Comparison of ENCODE assay signal across 1 cellular context in genomic region chr12:42238240-42239140, GRCh38.
TF ChIP-seq lines count a peak whose summit lies in the region.

YAF2 (minus strand) TSS chr12:42238248; CDS start chr12:42238180, 68 bp downstream.

TF ChIP-seq in H1, 55 proteins besides CTCF, POLR2A, EP300 and RAD21:
- TF ChIP-seq GTF2F1 (IDR thresholded peaks at IDR 0.05; ENCODE audit: borderline replicate concordance, low read depth, low read length) (no peak), SUZ12 (IDR thresholded peaks at IDR 0.05; ENCODE audit: low read length) (peak; percentile 85; the same call in 1 of the 2 replicates), CBX8 (IDR thresholded peaks at IDR 0.05; ENCODE audit: borderline replicate concordance, low read depth, low read length) (no peak), FOSL1 (IDR thresholded peaks at IDR 0.05; ENCODE audit: insufficient read depth, low read depth, low read length) (no peak), HDAC2 (IDR thresholded peaks at IDR 0.05; ENCODE audit: borderline replicate concordance in 1 of 2, low read depth in 2 of 2, low read length in 2 of 2) (no peak), SP4 (IDR thresholded peaks at IDR 0.05; ENCODE audit: low read length) (no peak), SIRT6 (IDR thresholded peaks at IDR 0.05; ENCODE audit: low read length) (no peak), RBBP5 (IDR thresholded peaks at IDR 0.05; ENCODE audit: borderline replicate concordance, low read depth, low read length) (no peak), ASH2L (IDR thresholded peaks at IDR 0.05; ENCODE audit: low read length) (no peak), CHD7 (IDR thresholded peaks at IDR 0.05; ENCODE audit: insufficient replicate concordance, low read length) (no peak), SP1 (IDR thresholded peaks at IDR 0.05; ENCODE audit: low read depth, low read length) (no peak), KDM5A (IDR thresholded peaks at IDR 0.05; ENCODE audit: low read length) (no peak), CBX5 (IDR thresholded peaks at IDR 0.05; ENCODE audit: low read depth, low read length) (no peak), EGR1 (IDR thresholded peaks at IDR 0.05; ENCODE audit: borderline replicate concordance, low read depth, low read length) (peak; percentile 81; the same call in 1 of the 2 replicates), KDM4A (IDR thresholded peaks at IDR 0.05; ENCODE audit: low read depth, low read length, severe bottlenecking) (peak; percentile 76), TEAD4 (IDR thresholded peaks at IDR 0.05; ENCODE audit: low read depth, low read length) (no peak), RXRA (IDR thresholded peaks at IDR 0.05; ENCODE audit: insufficient read depth, low read depth, low read length) (no peak), BCL11A (IDR thresholded peaks at IDR 0.05; ENCODE audit: low read depth in 2 of 2, low read length in 2 of 2) (no peak), SIX5 (IDR thresholded peaks at IDR 0.05; ENCODE audit: low read depth, low read length) (no peak), PHF8 (conservative IDR thresholded peaks at IDR 0.05; ENCODE audit: low read depth, low read length) (no peak), TBP (IDR thresholded peaks at IDR 0.05; ENCODE audit: low read depth, low read length) (no peak), NANOG (IDR thresholded peaks at IDR 0.05; ENCODE audit: insufficient read depth, low read depth, low read length, poor library complexity, severe bottlenecking) (no peak), POLR2AphosphoS5 (IDR thresholded peaks at IDR 0.05; ENCODE audit: low read depth, low read length) (no peak), CTBP2 (IDR thresholded peaks at IDR 0.05; ENCODE audit: borderline replicate concordance, insufficient read depth, insufficient read length, low read length) (no peak), SRF (IDR thresholded peaks at IDR 0.05; ENCODE audit: low read depth, low read length) (no peak), CREB1 (IDR thresholded peaks at IDR 0.05) (no peak), POU5F1 (IDR thresholded peaks at IDR 0.05; ENCODE audit: low read depth, low read length) (no peak), MAFK (IDR thresholded peaks at IDR 0.05; ENCODE audit: low read depth, low read length) (no peak), SP2 (IDR thresholded peaks at IDR 0.05; ENCODE audit: low read length) (no peak), HDAC6 (IDR thresholded peaks at IDR 0.05; ENCODE audit: low read depth, low read length) (no peak), JUN (IDR thresholded peaks at IDR 0.05; ENCODE audit: low read depth, low read length) (no peak), RNF2 (IDR thresholded peaks at IDR 0.05; ENCODE audit: borderline replicate concordance, low read depth, low read length, missing control alignments, poor library complexity, severe bottlenecking) (peak; percentile 51), RFX5 (IDR thresholded peaks at IDR 0.05; ENCODE audit: borderline replicate concordance, low read depth, low read length) (no peak), TCF12 (IDR thresholded peaks at IDR 0.05; ENCODE audit: low read depth, low read length) (no peak), CHD2 (IDR thresholded peaks at IDR 0.05; ENCODE audit: low read length) (no peak), KDM1A (IDR thresholded peaks at IDR 0.05; ENCODE audit: borderline replicate concordance, low read length) (no peak), JUND (IDR thresholded peaks at IDR 0.05; ENCODE audit: low read length) (no peak), CEBPB (IDR thresholded peaks at IDR 0.05; ENCODE audit: low read depth, low read length) (no peak), BACH1 (IDR thresholded peaks at IDR 0.05; ENCODE audit: low read length) (no peak), ATF3 (IDR thresholded peaks at IDR 0.05; ENCODE audit: insufficient read depth, low read depth, low read length) (peak; percentile 45; the same call in 1 of the 2 replicates), BRCA1 (IDR thresholded peaks at IDR 0.05; ENCODE audit: low read depth, low read length) (no peak), ZNF274 (IDR thresholded peaks at IDR 0.05; ENCODE audit: borderline replicate concordance, extremely low read depth, low read length) (no peak), GABPA (IDR thresholded peaks at IDR 0.05; ENCODE audit: borderline replicate concordance, insufficient read depth, low read length) (no peak), TAF1 (IDR thresholded peaks at IDR 0.05; ENCODE audit: low read depth, low read length) (0 out of 2 replicates have a peak, but pooled peaks have one; percentile 14), SAP30 (IDR thresholded peaks at IDR 0.05; ENCODE audit: insufficient read depth, insufficient replicate concordance, low read length) (no peak), TAF7 (optimal IDR thresholded peaks at IDR 0.05; ENCODE audit: borderline replicate concordance, low read depth, low read length) (no peak), EZH2 (IDR thresholded peaks at IDR 0.05; ENCODE audit: low read depth, low read length, severe bottlenecking) (peak; percentile 81), YY1 (IDR thresholded peaks at IDR 0.05; ENCODE audit: low read depth, low read length) (no peak), SIN3A (conservative IDR thresholded peaks at IDR 0.05 in 1 of 2, IDR thresholded peaks at IDR 0.05 in 1 of 2; ENCODE audit: low read depth in 1 of 2, low read length in 2 of 2) (no peak), CHD1 (IDR thresholded peaks at IDR 0.05; ENCODE audit: low read depth, low read length) (no peak), NRF1 (IDR thresholded peaks at IDR 0.05; ENCODE audit: low read depth, low read length) (no peak)
- TF ChIP-seq, protein P1, sequence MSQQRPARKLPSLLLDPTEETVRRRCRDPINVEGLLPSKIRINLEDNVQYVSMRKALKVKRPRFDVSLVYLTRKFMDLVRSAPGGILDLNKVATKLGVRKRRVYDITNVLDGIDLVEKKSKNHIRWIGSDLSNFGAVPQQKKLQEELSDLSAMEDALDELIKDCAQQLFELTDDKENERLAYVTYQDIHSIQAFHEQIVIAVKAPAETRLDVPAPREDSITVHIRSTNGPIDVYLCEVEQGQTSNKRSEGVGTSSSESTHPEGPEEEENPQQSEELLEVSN (IDR thresholded peaks at IDR 0.05): no peak
- TF ChIP-seq, protein P2, sequence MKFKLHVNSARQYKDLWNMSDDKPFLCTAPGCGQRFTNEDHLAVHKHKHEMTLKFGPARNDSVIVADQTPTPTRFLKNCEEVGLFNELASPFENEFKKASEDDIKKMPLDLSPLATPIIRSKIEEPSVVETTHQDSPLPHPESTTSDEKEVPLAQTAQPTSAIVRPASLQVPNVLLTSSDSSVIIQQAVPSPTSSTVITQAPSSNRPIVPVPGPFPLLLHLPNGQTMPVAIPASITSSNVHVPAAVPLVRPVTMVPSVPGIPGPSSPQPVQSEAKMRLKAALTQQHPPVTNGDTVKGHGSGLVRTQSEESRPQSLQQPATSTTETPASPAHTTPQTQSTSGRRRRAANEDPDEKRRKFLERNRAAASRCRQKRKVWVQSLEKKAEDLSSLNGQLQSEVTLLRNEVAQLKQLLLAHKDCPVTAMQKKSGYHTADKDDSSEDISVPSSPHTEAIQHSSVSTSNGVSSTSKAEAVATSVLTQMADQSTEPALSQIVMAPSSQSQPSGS (IDR thresholded peaks at IDR 0.05; ENCODE audit: low read length): no peak
- TF ChIP-seq, protein P3, sequence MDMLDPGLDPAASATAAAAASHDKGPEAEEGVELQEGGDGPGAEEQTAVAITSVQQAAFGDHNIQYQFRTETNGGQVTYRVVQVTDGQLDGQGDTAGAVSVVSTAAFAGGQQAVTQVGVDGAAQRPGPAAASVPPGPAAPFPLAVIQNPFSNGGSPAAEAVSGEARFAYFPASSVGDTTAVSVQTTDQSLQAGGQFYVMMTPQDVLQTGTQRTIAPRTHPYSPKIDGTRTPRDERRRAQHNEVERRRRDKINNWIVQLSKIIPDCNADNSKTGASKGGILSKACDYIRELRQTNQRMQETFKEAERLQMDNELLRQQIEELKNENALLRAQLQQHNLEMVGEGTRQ (IDR thresholded peaks at IDR 0.05; ENCODE audit: low read length): peak; percentile 86
- TF ChIP-seq, protein P4, sequence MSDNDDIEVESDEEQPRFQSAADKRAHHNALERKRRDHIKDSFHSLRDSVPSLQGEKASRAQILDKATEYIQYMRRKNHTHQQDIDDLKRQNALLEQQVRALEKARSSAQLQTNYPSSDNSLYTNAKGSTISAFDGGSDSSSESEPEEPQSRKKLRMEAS (IDR thresholded peaks at IDR 0.05): peak; percentile 21; the same call in 1 of the 2 replicates
